ENCODE assay signal across 1 cellular context in genomic region chr2:177273456-177273855, GRCh38.
TF ChIP-seq lines count a peak whose summit lies in the region.

No MANE protein-coding gene starts in this region.

TF ChIP-seq in HepG2, 621 proteins besides CTCF, POLR2A, EP300 and RAD21 (continued from another document):
- TF ChIP-seq ZNF704 (CRISPR knock-in tag; IDR thresholded peaks at IDR 0.05; ENCODE audit: borderline replicate concordance) (no peak), ZNF383 (CRISPR knock-in tag; IDR thresholded peaks at IDR 0.05; ENCODE audit: borderline replicate concordance) (no peak), ETV6 (CRISPR knock-in tag; conservative IDR thresholded peaks at IDR 0.05) (no peak)
